In the genomic region with DNA sequence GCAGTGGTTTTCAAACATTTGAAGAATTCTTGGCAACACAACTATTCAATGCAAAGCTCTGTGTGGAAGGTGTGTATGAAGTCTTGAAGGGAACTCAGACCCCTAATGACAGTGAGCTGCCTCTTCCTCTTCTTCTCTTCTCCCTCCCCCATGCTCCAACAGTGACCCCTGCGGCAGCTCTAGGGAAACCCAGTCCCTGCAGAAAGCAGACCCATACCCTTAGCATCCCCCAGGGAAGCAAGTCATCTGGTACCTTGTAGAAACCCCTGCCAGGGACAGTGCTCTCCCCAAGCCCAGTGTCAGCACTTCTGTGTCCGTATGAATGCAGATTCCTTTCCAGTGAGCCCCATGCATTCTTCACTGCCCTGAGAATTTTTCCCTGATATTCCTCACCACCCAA, we compare ENCODE assay signal across 1 cellular context.
TF ChIP-seq lines count a peak whose summit lies in the region.

No MANE protein-coding gene starts in this region.

TF ChIP-seq in SK-N-SH treated with all-trans-retinoic acid at 6 μM for 48 hours, 23 proteins besides CTCF, POLR2A, EP300 and RAD21 (continued from another document):
- TF ChIP-seq, protein P1, sequence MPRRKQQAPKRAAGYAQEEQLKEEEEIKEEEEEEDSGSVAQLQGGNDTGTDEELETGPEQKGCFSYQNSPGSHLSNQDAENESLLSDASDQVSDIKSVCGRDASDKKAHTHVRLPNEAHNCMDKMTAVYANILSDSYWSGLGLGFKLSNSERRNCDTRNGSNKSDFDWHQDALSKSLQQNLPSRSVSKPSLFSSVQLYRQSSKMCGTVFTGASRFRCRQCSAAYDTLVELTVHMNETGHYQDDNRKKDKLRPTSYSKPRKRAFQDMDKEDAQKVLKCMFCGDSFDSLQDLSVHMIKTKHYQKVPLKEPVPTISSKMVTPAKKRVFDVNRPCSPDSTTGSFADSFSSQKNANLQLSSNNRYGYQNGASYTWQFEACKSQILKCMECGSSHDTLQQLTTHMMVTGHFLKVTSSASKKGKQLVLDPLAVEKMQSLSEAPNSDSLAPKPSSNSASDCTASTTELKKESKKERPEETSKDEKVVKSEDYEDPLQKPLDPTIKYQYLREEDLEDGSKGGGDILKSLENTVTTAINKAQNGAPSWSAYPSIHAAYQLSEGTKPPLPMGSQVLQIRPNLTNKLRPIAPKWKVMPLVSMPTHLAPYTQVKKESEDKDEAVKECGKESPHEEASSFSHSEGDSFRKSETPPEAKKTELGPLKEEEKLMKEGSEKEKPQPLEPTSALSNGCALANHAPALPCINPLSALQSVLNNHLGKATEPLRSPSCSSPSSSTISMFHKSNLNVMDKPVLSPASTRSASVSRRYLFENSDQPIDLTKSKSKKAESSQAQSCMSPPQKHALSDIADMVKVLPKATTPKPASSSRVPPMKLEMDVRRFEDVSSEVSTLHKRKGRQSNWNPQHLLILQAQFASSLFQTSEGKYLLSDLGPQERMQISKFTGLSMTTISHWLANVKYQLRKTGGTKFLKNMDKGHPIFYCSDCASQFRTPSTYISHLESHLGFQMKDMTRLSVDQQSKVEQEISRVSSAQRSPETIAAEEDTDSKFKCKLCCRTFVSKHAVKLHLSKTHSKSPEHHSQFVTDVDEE (CRISPR knock-in tag; IDR thresholded peaks at IDR 0.05): no peak
- TF ChIP-seq ZFP3 (CRISPR knock-in tag; IDR thresholded peaks at IDR 0.05): no peak
- TF ChIP-seq ESRRG (CRISPR knock-in tag; IDR thresholded peaks at IDR 0.05): no peak
- no peak for TF ChIP-seq GLIS3 (CRISPR knock-in tag; IDR thresholded peaks at IDR 0.05)
- TF ChIP-seq CSDC2 (CRISPR knock-in tag; IDR thresholded peaks at IDR 0.05): no peak
- TF ChIP-seq, protein P2, sequence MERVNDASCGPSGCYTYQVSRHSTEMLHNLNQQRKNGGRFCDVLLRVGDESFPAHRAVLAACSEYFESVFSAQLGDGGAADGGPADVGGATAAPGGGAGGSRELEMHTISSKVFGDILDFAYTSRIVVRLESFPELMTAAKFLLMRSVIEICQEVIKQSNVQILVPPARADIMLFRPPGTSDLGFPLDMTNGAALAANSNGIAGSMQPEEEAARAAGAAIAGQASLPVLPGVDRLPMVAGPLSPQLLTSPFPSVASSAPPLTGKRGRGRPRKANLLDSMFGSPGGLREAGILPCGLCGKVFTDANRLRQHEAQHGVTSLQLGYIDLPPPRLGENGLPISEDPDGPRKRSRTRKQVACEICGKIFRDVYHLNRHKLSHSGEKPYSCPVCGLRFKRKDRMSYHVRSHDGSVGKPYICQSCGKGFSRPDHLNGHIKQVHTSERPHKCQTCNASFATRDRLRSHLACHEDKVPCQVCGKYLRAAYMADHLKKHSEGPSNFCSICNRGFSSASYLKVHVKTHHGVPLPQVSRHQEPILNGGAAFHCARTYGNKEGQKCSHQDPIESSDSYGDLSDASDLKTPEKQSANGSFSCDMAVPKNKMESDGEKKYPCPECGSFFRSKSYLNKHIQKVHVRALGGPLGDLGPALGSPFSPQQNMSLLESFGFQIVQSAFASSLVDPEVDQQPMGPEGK (CRISPR knock-in tag; IDR thresholded peaks at IDR 0.05; ENCODE audit: borderline replicate concordance): no peak
